In genomic region chr2:95166065-95166763, GRCh38 we compare ENCODE assay signal across 8 cellular contexts. TPM values are rescaled to one million over a fixed set of nuclear protein-coding genes. Genes with fewer than 3 reads are reported as not detected.
A peak's percentile ranks its signal among the peaks of the same experiment; 100 is the strongest.
DNase-seq lines count a peak whose midpoint lies in the region; ATAC-seq, FAIRE-seq and TF ChIP-seq lines count a peak whose summit lies in the region.

No MANE protein-coding gene starts in this region.

- H3K9me3 Mint-ChIP-seq in activated naive CD8-positive, alpha-beta T cell treated with anti-CD3 and anti-CD28 coated beads, Interleukin-2, amount 10 ng/mL, durations not matched to agents 7 days and 5 days: peaks cover 3% of the 10 kb centered on the region

- H3K36me3 ChIP-seq in kidney (ENCODE audit: control insufficient read depth in 1 of 2, insufficient read depth in 2 of 2, low read length in 2 of 2) (no peaks in the 10 kb centered on the region), thoracic aorta (no peaks in the 10 kb centered on the region)

- intact Hi-C loops in kidney (cut with DNase I): no loop called here

- H3K4me1 ChIP-seq in kidney (ENCODE audit: control insufficient read depth in 1 of 2, insufficient read depth in 1 of 2, low read depth in 1 of 2, low read length in 2 of 2) (peaks cover 4 to 15% of the 10 kb centered on the region in 2 donors), thoracic aorta (ENCODE audit: control insufficient read depth in 1 of 2, low read depth in 2 of 2) (peaks cover 4 to 21% of the 10 kb centered on the region in 2 donors)

- peaks cover 18% of the 10 kb centered on the region for H3K4me1 Mint-ChIP-seq in activated naive CD8-positive, alpha-beta T cell treated with anti-CD3 and anti-CD28 coated beads, Interleukin-2, amount 10 ng/mL, durations not matched to agents 7 days and 5 days

- POLR2A ChIA-PET in activated naive CD8-positive, alpha-beta T cell treated with anti-CD3 and anti-CD28 coated beads, Interleukin-2, amount 10 ng/mL, durations not matched to agents 7 days and 5 days (lab: Charles Lee): interaction anchor here (0.6 to 1.8 kb wide), 4 partner anchors 9 to 140 kb away, joined by 3 to 4 read pairs (median 4); partner anchors contain the start of genes MAL and MRPS5

- peaks cover 12% of the 10 kb centered on the region for H3K36me3 Mint-ChIP-seq in activated naive CD8-positive, alpha-beta T cell treated with anti-CD3 and anti-CD28 coated beads, Interleukin-2, amount 10 ng/mL, durations not matched to agents 7 days and 5 days

- H3K27ac ChIP-seq in kidney (ENCODE audit: low read depth in 2 of 2, low read length in 2 of 2) (no peak overlapping the region), thoracic aorta (peak overlapping the region; percentile 90 to 93)

- H3K9ac ChIP-seq in kidney (ENCODE audit: low read length in 2 of 2): peak overlapping the region; percentile 94 to 95

- ATAC-seq in HG02943 (IDR thresholded peaks at IDR 0.05; ENCODE audit: low read depth, unreplicated experiment) (peak; percentile 20), thoracic aorta (ENCODE audit: insufficient number of reproducible peaks, low FRiP score, low read depth) (no peak)
- no peak for ATAC-seq in activated naive CD8-positive, alpha-beta T cell treated with anti-CD3 and anti-CD28 coated beads, Interleukin-2, amount 10 ng/mL, durations not matched to agents 7 days and 5 days (ENCODE audit: low read depth)

- no peak for TF ChIP-seq CTCF in kidney (IDR thresholded peaks at IDR 0.05; ENCODE audit: borderline replicate concordance, extremely low read depth, insufficient read depth)
- no peak for TF ChIP-seq CTCF in thoracic aorta (IDR thresholded peaks at IDR 0.05)

- H3K27me3 ChIP-seq in thoracic aorta (replicated peaks; ENCODE audit: insufficient read depth): no peaks in the 10 kb centered on the region

- peak overlapping the region; percentile 90 for H3K27ac Mint-ChIP-seq in activated naive CD8-positive, alpha-beta T cell treated with anti-CD3 and anti-CD28 coated beads, Interleukin-2, amount 10 ng/mL, durations not matched to agents 7 days and 5 days

- no peaks in the 10 kb centered on the region for H3K27me3 Mint-ChIP-seq in activated naive CD8-positive, alpha-beta T cell treated with anti-CD3 and anti-CD28 coated beads, Interleukin-2, amount 10 ng/mL, durations not matched to agents 7 days and 5 days

- no peaks in the 10 kb centered on the region for H3K9me3 ChIP-seq in kidney (ENCODE audit: control insufficient read depth in 1 of 2, low read length in 2 of 2)
- no peaks in the 10 kb centered on the region for H3K9me3 ChIP-seq in thoracic aorta

- FAIRE-seq in kidney (lab: Jason Lieb, UNC): no peak

- DNase-seq in DMS53 treated with DMSO at 0.1 percent for 48 hours (lab: John Stamatoyannopoulos, UW; ENCODE audit: unreplicated experiment) (peak; percentile 32), DMS53 (lab: John Stamatoyannopoulos, UW) (no peak), kidney (no peak), thoracic aorta (ENCODE audit: low spot score) (no peak), DMS153 treated with DMSO at 0.1 percent for 48 hours (lab: John Stamatoyannopoulos, UW; ENCODE audit: unreplicated experiment) (no peak), NOMO-1 (lab: John Stamatoyannopoulos, UW; ENCODE audit: unreplicated experiment in 2 of 2) (no peak)
- no peak for DNase-seq in activated naive CD8-positive, alpha-beta T cell treated with anti-CD3 and anti-CD28 coated beads, Interleukin-2, amount 10 ng/mL, durations not matched to agents 7 days and 5 days

- H3K4me3 ChIP-seq in kidney (ENCODE audit: low read length in 2 of 2) (peak overlapping the region; percentile 97), thoracic aorta (peak overlapping the region; percentile 85)

- peak overlapping the region; percentile 99 for H3K4me3 Mint-ChIP-seq in activated naive CD8-positive, alpha-beta T cell treated with anti-CD3 and anti-CD28 coated beads, Interleukin-2, amount 10 ng/mL, durations not matched to agents 7 days and 5 days

RNA-seq across cellular contexts. Expression of gene ZNF2, which starts 0.6 kb away (rescaled TPM):
- total RNA-seq in activated naive CD8-positive, alpha-beta T cell treated with anti-CD3 and anti-CD28 coated beads, Interleukin-2, amount 10 ng/mL, durations not matched to agents 7 days and 5 days: 1 to 10 TPM; 5.8 to 6.6 TPM
- 5.2 TPM for total RNA-seq in kidney
- 2.5 TPM for polyA plus RNA-seq in kidney (ENCODE audit: insufficient read depth, low read depth, low replicate concordance)
- total RNA-seq in thoracic aorta: 1 to 10 TPM; 2.0 to 2.3 TPM

RNA-seq across cellular contexts. Expression of gene ZNF514, which starts 6.6 kb away (rescaled TPM):
- total RNA-seq in activated naive CD8-positive, alpha-beta T cell treated with anti-CD3 and anti-CD28 coated beads, Interleukin-2, amount 10 ng/mL, durations not matched to agents 7 days and 5 days: 10 to 100 TPM; 22.7 to 26.7 TPM
- total RNA-seq in kidney: 21.8 TPM
- 11.1 TPM for polyA plus RNA-seq in kidney (ENCODE audit: insufficient read depth, low read depth, low replicate concordance)
- 10 to 100 TPM; 13.3 to 22.3 TPM for total RNA-seq in thoracic aorta

RNA-seq across cellular contexts. Expression of gene ZNF892, which starts 41.1 kb away (rescaled TPM):
- 1 to 10 TPM; 4.4 to 4.8 TPM for total RNA-seq in activated naive CD8-positive, alpha-beta T cell treated with anti-CD3 and anti-CD28 coated beads, Interleukin-2, amount 10 ng/mL, durations not matched to agents 7 days and 5 days
- total RNA-seq in kidney: 6.2 TPM
- polyA plus RNA-seq in kidney (ENCODE audit: insufficient read depth, low read depth, low replicate concordance): 0.34 TPM
- total RNA-seq in thoracic aorta: 10 to 100 TPM in 1 of 2 donors, 1 to 10 TPM in 1; 7.6 to 22.9 TPM

RNA-seq across cellular contexts. Expression of gene MRPS5, which starts 44.6 kb away (rescaled TPM):
- total RNA-seq in activated naive CD8-positive, alpha-beta T cell treated with anti-CD3 and anti-CD28 coated beads, Interleukin-2, amount 10 ng/mL, durations not matched to agents 7 days and 5 days: 10 to 100 TPM; 75.2 to 79.3 TPM
- 53.1 TPM for total RNA-seq in kidney
- polyA plus RNA-seq in kidney (ENCODE audit: insufficient read depth, low read depth, low replicate concordance): 118 TPM
- total RNA-seq in thoracic aorta: 10 to 100 TPM; 35.3 to 44.8 TPM

Comparison
In these comparisons a context has a peak if more than half of its experiments do, and no peak if none do; other contexts are left out.
1. H3K27ac ChIP-seq: peak in thoracic aorta (2 of 2); none in kidney (0 of 2).